ENCODE assay signal across 9 cellular contexts in the genomic region with DNA sequence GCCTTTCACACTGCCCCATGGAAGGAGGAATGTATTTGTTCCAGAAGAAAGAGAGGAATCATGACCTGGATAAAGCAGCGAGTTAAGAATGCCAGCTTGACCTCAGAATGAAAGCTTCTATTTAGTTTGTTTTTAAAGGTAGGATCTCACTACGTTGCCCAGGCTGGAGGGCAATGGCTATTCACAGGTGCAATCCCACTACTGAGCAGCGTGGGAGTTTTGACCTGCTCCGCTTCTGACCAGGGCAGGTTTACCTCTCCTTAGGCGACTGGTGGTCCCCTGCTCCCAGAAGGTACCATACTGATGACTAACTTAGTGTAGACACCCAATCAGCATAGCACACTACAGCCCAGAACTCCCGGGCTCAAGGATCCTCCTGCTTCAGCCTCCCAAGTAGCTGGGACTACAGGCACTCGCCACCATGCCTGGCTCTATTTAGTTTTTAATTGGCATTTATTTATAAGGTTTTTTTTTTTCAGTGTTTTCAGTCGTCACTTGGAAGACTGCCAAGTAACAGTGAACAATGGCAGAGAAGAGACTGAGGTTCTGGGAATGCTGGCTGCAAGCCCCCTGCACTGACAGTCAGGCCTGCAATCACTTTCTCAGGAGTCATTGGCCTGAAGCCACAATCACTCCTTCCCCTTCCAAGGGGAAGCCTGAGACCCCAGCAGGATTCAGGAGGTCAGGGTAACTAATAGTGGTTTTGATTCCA.
DNase-seq lines count a peak whose midpoint lies in the region; ATAC-seq and TF ChIP-seq lines count a peak whose summit lies in the region.
"Had no signal": no experiment of that assay in that cellular context is flagged by ENCODE, and none has a peak within 500 bp of the region (broad histone marks: within the 10 kb centered on the region; RNA-seq: fewer than 3 reads in every experiment).

No MANE protein-coding gene starts in this region.

- no peaks in the 10 kb centered on the region for H3K9me3 ChIP-seq in prostate gland

- intact Hi-C loops in prostate gland (cut with DNase I), result no loop called here

- WGBS in prostate gland, result 78% methylated on average over 8 of the region's 8 CpGs

- TF ChIP-seq CTCF in C4-2B (conservative IDR thresholded peaks at IDR 0.05) (no peak), prostate gland (IDR thresholded peaks at IDR 0.05) (no peak)

- H3K27me3 ChIP-seq in prostate gland (replicated peaks; ENCODE audit: insufficient read depth), result no peaks in the 10 kb centered on the region
- H3K27me3 ChIP-seq: brain microvascular endothelial cell had no signal

- ATAC-seq in HG02938 (IDR thresholded peaks at IDR 0.05; ENCODE audit: unreplicated experiment), result no peak

- H3K4me1 ChIP-seq in prostate gland (replicated peaks), result peaks cover 19% of the 10 kb centered on the region

- peak; percentile 17 for DNase-seq in NCI-H1105 (lab: John Stamatoyannopoulos, UW)
- peak; percentile 90 for DNase-seq in dermis blood vessel endothelial cell
- DNase-seq in prostate gland (ENCODE audit: low spot score), result no peak
- DNase-seq in OCI-M2 (lab: John Stamatoyannopoulos, UW; ENCODE audit: unreplicated experiment), result no peak
- DNase-seq in DMS153 (lab: John Stamatoyannopoulos, UW), result no peak
- no peak for DNase-seq in H4 (ENCODE audit: low spot score)
- DNase-seq: brain microvascular endothelial cell had no signal

- H3K4me3 ChIP-seq in prostate gland, result no peak overlapping the region

- peaks cover 4 to 7% of the 10 kb centered on the region in 2 donors for H3K36me3 ChIP-seq in prostate gland

- TF ChIP-seq POLR2A in prostate gland (IDR thresholded peaks at IDR 0.05), result no peak

- H3K27ac ChIP-seq in C4-2B (peak overlapping the region; percentile 75; the same call in 1 of the 2 replicates), prostate gland (peak overlapping the region; percentile 76 to 92)
- H3K27ac ChIP-seq: brain microvascular endothelial cell had no signal

Comparison
In these comparisons a context has a peak if more than half of its experiments do, and no peak if none do; other contexts are left out.
1. DNase-seq: peak in NCI-H1105 (single experiment) and dermis blood vessel endothelial cell (single experiment); none in prostate gland (single experiment), OCI-M2 (single experiment), DMS153 (single experiment) and H4 (single experiment).